In genomic region chr12:71230542-71230941, GRCh38 we compare ENCODE assay signal across 9 cellular contexts.
"Had no signal": no experiment of that assay in that cellular context is flagged by ENCODE, and none has a peak within 500 bp of the region (broad histone marks: within the 10 kb centered on the region; RNA-seq: fewer than 3 reads in every experiment).

No MANE protein-coding gene starts in this region.

- H3K27ac ChIP-seq: HL-60, KMS-11 had no signal

- DNase-seq: IMR-90, KBM-7, KG1 had no signal

- H3K4me3 ChIP-seq: K562 had no signal

- H3K36me3 Mint-ChIP-seq: IgD-negative memory B cell had no signal

- H3K4me3 Mint-ChIP-seq: IgD-negative memory B cell had no signal

- H3K9ac ChIP-seq: KMS-11 had no signal

- FAIRE-seq: HepG2, HTR-8/SVneo, K562 had no signal

- H3K27ac Mint-ChIP-seq: IgD-negative memory B cell had no signal

- H3K27me3 Mint-ChIP-seq: IgD-negative memory B cell had no signal
